25 cellular contexts compared by ENCODE assay signal in the genomic region with DNA sequence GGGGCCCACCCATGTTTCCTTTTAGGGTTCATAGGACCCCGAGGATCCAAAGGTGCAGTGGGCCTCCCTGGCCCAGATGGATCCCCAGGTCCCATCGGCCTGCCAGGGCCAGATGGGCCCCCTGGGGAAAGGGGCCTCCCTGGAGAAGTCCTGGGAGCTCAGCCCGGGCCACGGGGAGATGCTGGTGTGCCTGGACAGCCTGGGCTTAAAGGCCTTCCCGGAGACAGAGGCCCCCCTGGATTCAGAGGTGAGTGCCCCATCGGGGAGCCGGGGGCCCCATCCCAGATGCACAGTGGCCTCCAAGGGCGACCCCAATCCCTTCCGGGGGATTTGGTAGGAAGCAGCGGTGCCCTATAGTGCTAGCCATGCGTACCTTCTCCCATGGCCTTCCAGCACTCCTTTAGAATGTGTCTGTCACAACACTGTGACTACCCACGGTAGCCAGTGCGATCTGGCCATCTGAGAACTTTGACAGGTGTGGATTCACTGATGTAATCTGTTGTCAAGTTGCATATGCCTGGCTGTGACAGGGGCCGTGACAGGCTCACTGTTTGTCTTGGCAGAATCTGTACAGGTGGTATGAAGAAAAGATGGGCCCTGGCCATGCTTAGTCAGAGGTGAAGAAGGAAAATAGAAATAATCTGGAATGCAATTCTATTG.
DNase-seq lines count a peak whose midpoint lies in the region; ATAC-seq and TF ChIP-seq lines count a peak whose summit lies in the region.
"Had no signal": no experiment of that assay in that cellular context is flagged by ENCODE, and none has a peak within 500 bp of the region (broad histone marks: within the 10 kb centered on the region; RNA-seq: fewer than 3 reads in every experiment).

No MANE protein-coding gene starts in this region.

- no peak overlapping the region for H2BK5ac ChIP-seq in mesenchymal stem cell (ENCODE audit: low read depth, low read length, poor library complexity, severe bottlenecking)

- peaks cover 27% of the 10 kb centered on the region for H3K4me1 ChIP-seq in SJCRH30
- H3K4me1 ChIP-seq in mesenchymal stem cell (ENCODE audit: control insufficient read depth, insufficient read depth, low read depth, low read length): peaks cover 28% of the 10 kb centered on the region
- H3K4me1 ChIP-seq: ascending aorta, neural progenitor cell had no signal

- H4K91ac ChIP-seq in mesenchymal stem cell (ENCODE audit: low read length): no peak overlapping the region

- no peak overlapping the region for H3K18ac ChIP-seq in mesenchymal stem cell (ENCODE audit: low read depth in 1 of 2, low read length in 2 of 2)

- no peak overlapping the region for H3K23ac ChIP-seq in mesenchymal stem cell (ENCODE audit: low read length in 2 of 2)

- no peak for DNase-seq in stimulated activated naive CD8-positive, alpha-beta T cell treated with anti-CD3 and anti-CD28 coated beads, Interleukin-15, amount 100 ng/mL, for 72 hours
- DNase-seq in stimulated activated naive CD8-positive, alpha-beta T cell treated with anti-CD3 and anti-CD28 coated beads, Interleukin-15, Interleukin-2, amounts not matched to agents 100 U/mL and 50 U/mL, for 24 hours: no peak
- peak in 1 of 2 experiments; percentile 15 for DNase-seq in SJCRH30
- no peak for DNase-seq in mesenchymal stem cell
- no peak for DNase-seq in activated effector memory CD4-positive, alpha-beta T cell treated with Interleukin-2 at 50 U/mL for 16 hours
- no peak for DNase-seq in nephron progenitor cell
- DNase-seq in medulla oblongata (ENCODE audit: extremely low spot score): no peak
- DNase-seq: ACHN; activated CD4-positive, alpha-beta T cell treated with anti-CD3 and anti-CD28 coated beads for 36 hours; C1 segment of cervical spinal cord; Calu3; central memory CD4-positive, alpha-beta T cell; dermis blood vessel endothelial cell; EL; left ventricle myocardium superior; NCI-H1105; NCI-H2081; NK-92 treated with Interleukin-12 subunit alpha and Interleukin-12 subunit beta, amount 100 ng/mL, for 24 hours; stimulated activated CD8-positive, alpha-beta memory T cell treated with anti-CD3 and anti-CD28 coated beads, Interleukin-4, amount 100 ng/mL, for 48 hours; upper lobe of left lung had no signal

- H3K4me3 Mint-ChIP-seq in stimulated activated naive CD8-positive, alpha-beta T cell treated with anti-CD3 and anti-CD28 coated beads, Interleukin-15, amount 100 ng/mL, for 72 hours: no peak overlapping the region
- H3K4me3 Mint-ChIP-seq in nephron progenitor cell: no peak overlapping the region
- H3K4me3 Mint-ChIP-seq: activated CD4-positive, alpha-beta T cell treated with anti-CD3 and anti-CD28 coated beads for 36 hours; neural progenitor cell had no signal

- TF ChIP-seq CTCF in nephron progenitor cell (IDR thresholded peaks at IDR 0.05): no peak

- no peak overlapping the region for H3K4ac ChIP-seq in mesenchymal stem cell (ENCODE audit: low read depth in 1 of 2, low read length in 2 of 2)

- no peak overlapping the region for H2BK120ac ChIP-seq in mesenchymal stem cell (ENCODE audit: low read depth, low read length)

- no peak overlapping the region for H3K4me2 ChIP-seq in mesenchymal stem cell (ENCODE audit: low read length, poor library complexity, severe bottlenecking)
- H3K4me2 ChIP-seq: neural progenitor cell had no signal

- H3K9ac ChIP-seq in mesenchymal stem cell (ENCODE audit: low read length): no peak overlapping the region
- H3K9ac ChIP-seq: neural progenitor cell had no signal

- H3K27me3 ChIP-seq in SJCRH30 (no peaks in the 10 kb centered on the region), mesenchymal stem cell (ENCODE audit: control insufficient read depth in 1 of 2, insufficient read depth in 1 of 2, low read length in 2 of 2) (no peaks in the 10 kb centered on the region)
- H3K27me3 ChIP-seq: ascending aorta, neural progenitor cell, upper lobe of left lung had no signal

- H2BK15ac ChIP-seq in mesenchymal stem cell (ENCODE audit: low read depth, poor library complexity, severe bottlenecking): no peak overlapping the region

- H3K27ac Mint-ChIP-seq in stimulated activated naive CD8-positive, alpha-beta T cell treated with anti-CD3 and anti-CD28 coated beads, Interleukin-15, amount 100 ng/mL, for 72 hours: no peak overlapping the region
- no peak overlapping the region for H3K27ac Mint-ChIP-seq in nephron progenitor cell
- H3K27ac Mint-ChIP-seq: activated CD4-positive, alpha-beta T cell treated with anti-CD3 and anti-CD28 coated beads for 36 hours; activated naive CD4-positive, alpha-beta T cell treated with anti-CD3 and anti-CD28 coated beads, Interleukin-2, amount 50 U/mL, for 72 hours; neural progenitor cell; progenitor cell of endocrine pancreas had no signal

- H3K4me1 Mint-ChIP-seq in stimulated activated naive CD8-positive, alpha-beta T cell treated with anti-CD3 and anti-CD28 coated beads, Interleukin-15, amount 100 ng/mL, for 72 hours: peaks cover 6% of the 10 kb centered on the region
- peaks cover 15% of the 10 kb centered on the region for H3K4me1 Mint-ChIP-seq in nephron progenitor cell
- H3K4me1 Mint-ChIP-seq: neural progenitor cell had no signal

- no peak overlapping the region for H4K8ac ChIP-seq in mesenchymal stem cell (ENCODE audit: low read length)

- peak overlapping the region; percentile 46 for H2AK5ac ChIP-seq in mesenchymal stem cell (ENCODE audit: low read length, severe bottlenecking)

- no peak overlapping the region for H2AFZ ChIP-seq in mesenchymal stem cell (ENCODE audit: low read depth, low read length)
- H2AFZ ChIP-seq: neural progenitor cell had no signal

- H3K4me3 ChIP-seq in SJCRH30 (no peak overlapping the region), mesenchymal stem cell (ENCODE audit: insufficient read depth in 1 of 2, low read depth in 1 of 2, low read length in 2 of 2) (no peak overlapping the region)
- H3K4me3 ChIP-seq: ascending aorta, neural progenitor cell, upper lobe of left lung had no signal

- peak overlapping the region; percentile 54; the same call in 1 of the 2 replicates for H3K27ac ChIP-seq in SJCRH30
- H3K27ac ChIP-seq in mesenchymal stem cell (ENCODE audit: low read length, poor library complexity, severe bottlenecking): no peak overlapping the region
- H3K27ac ChIP-seq: ascending aorta, neural progenitor cell, upper lobe of left lung had no signal

- H3K36me3 Mint-ChIP-seq in nephron progenitor cell (ENCODE audit: low read depth): peaks cover 76% of the 10 kb centered on the region
- H3K36me3 Mint-ChIP-seq: activated naive CD4-positive, alpha-beta T cell treated with anti-CD3 and anti-CD28 coated beads, Interleukin-2, amount 50 U/mL, for 72 hours had no signal

- 98% methylated on average over 14 of the region's 14 CpGs for WGBS in mesenchymal stem cell

- H3K9me3 Mint-ChIP-seq in stimulated activated naive CD8-positive, alpha-beta T cell treated with anti-CD3 and anti-CD28 coated beads, Interleukin-15, amount 100 ng/mL, for 72 hours: no peaks in the 10 kb centered on the region
- H3K9me3 Mint-ChIP-seq in nephron progenitor cell: no peaks in the 10 kb centered on the region
- H3K9me3 Mint-ChIP-seq: activated naive CD4-positive, alpha-beta T cell treated with anti-CD3 and anti-CD28 coated beads, Interleukin-2, amount 50 U/mL, for 72 hours; neural progenitor cell had no signal

- peaks cover 36% of the 10 kb centered on the region for H3K27me3 Mint-ChIP-seq in stimulated activated naive CD8-positive, alpha-beta T cell treated with anti-CD3 and anti-CD28 coated beads, Interleukin-15, amount 100 ng/mL, for 72 hours
- peaks cover 2% of the 10 kb centered on the region for H3K27me3 Mint-ChIP-seq in nephron progenitor cell (ENCODE audit: low read depth, poor library complexity)
- H3K27me3 Mint-ChIP-seq: progenitor cell of endocrine pancreas had no signal

- no peaks in the 10 kb centered on the region for H3K9me3 ChIP-seq in SJCRH30 (replicated peaks)
- no peaks in the 10 kb centered on the region for H3K9me3 ChIP-seq in mesenchymal stem cell (ENCODE audit: control insufficient read depth, low read length)
- H3K9me3 ChIP-seq: ascending aorta, upper lobe of left lung had no signal

- H3K79me1 ChIP-seq in mesenchymal stem cell (replicated peaks; ENCODE audit: low read length, poor library complexity, severe bottlenecking): peaks cover 4% of the 10 kb centered on the region

- peak; percentile 20 for ATAC-seq in stimulated activated naive CD8-positive, alpha-beta T cell treated with anti-CD3 and anti-CD28 coated beads, Interleukin-15, amount 100 ng/mL, for 72 hours
- ATAC-seq in stimulated activated naive CD8-positive, alpha-beta T cell treated with anti-CD3 and anti-CD28 coated beads, Interleukin-15, Interleukin-2, amounts not matched to agents 100 U/mL and 50 U/mL, for 24 hours: no peak
- ATAC-seq: activated CD4-positive, alpha-beta T cell treated with anti-CD3 and anti-CD28 coated beads for 36 hours; activated naive CD4-positive, alpha-beta T cell treated with anti-CD3 and anti-CD28 coated beads, Interleukin-2, amount 50 U/mL, for 72 hours; left ventricle myocardium superior; Panc1 had no signal

- peaks cover 45% of the 10 kb centered on the region for H3K36me3 ChIP-seq in SJCRH30
- peaks cover 60 to 74% of the 10 kb centered on the region in 2 experiments for H3K36me3 ChIP-seq in mesenchymal stem cell (ENCODE audit: control insufficient read depth in 1 of 2, insufficient read depth in 2 of 2, low read depth in 1 of 2, low read length in 2 of 2)
- H3K36me3 ChIP-seq: neural progenitor cell had no signal

- no peak overlapping the region for H3K14ac ChIP-seq in mesenchymal stem cell (ENCODE audit: low read length in 2 of 2)

- H2BK12ac ChIP-seq in mesenchymal stem cell (ENCODE audit: low read length in 2 of 2): no peak overlapping the region
